10 cellular contexts compared by ENCODE assay signal in genomic region chr4:110164856-110165255, GRCh38. TPM values are rescaled to one million over a fixed set of nuclear protein-coding genes. Genes with fewer than 3 reads are reported as not detected.
A peak's percentile ranks its signal among the peaks of the same experiment; 100 is the strongest.
DNase-seq lines count a peak whose midpoint lies in the region; ATAC-seq and TF ChIP-seq lines count a peak whose summit lies in the region.
"Had no signal": no experiment of that assay in that cellular context is flagged by ENCODE, and none has a peak within 500 bp of the region (broad histone marks: within the 10 kb centered on the region; RNA-seq: fewer than 3 reads in every experiment).

No MANE protein-coding gene starts in this region.

- H3K79me2 ChIP-seq in mesendoderm (ENCODE audit: control insufficient read depth, insufficient read depth, low read length): peaks cover 4% of the 10 kb centered on the region

- H2AK5ac ChIP-seq in mesendoderm (ENCODE audit: low read length): no peak overlapping the region

- intact Hi-C loops in activated T-helper 2 cell treated with anti-CD3 and anti-CD28 coated beads, Interferon-gamma antibody, Interleukin-2, Interleukin-4, amounts not matched to agents 10 μg/mL and 5 μg/mL and 100 μg/mL, durations not matched to agents 14 hours and 24 hours and 36 hours (cut with micrococcal nuclease): loop anchor here (1.0 to 2.0 kb wide), 4 partner anchors 32 to 106 kb away; no protein-coding TSS in a partner anchor

- H3K9ac ChIP-seq in mesendoderm (ENCODE audit: low read length): no peak overlapping the region

- no peak overlapping the region for H3K23ac ChIP-seq in mesendoderm (ENCODE audit: low read length)

- TF ChIP-seq CTCF in HFFc6 (IDR thresholded peaks at IDR 0.05): no peak

- no peak overlapping the region for H3K18ac ChIP-seq in mesendoderm (ENCODE audit: low read length)

- peak in 1 of 2 donors; percentile 13 for ATAC-seq in CD4-positive, CD25-positive, alpha-beta regulatory T cell (ENCODE audit: low read depth in 2 of 2)
- no peak for ATAC-seq in HG02798 (IDR thresholded peaks at IDR 0.05; ENCODE audit: poor library complexity, unreplicated experiment)
- ATAC-seq in stimulated activated memory B cell treated with anti-CD40 and anti-IgM and Interleukin-4, amounts not matched to agents 10 μg/mL and 1 μg/mL and 100 μg/mL, for 72 hours: no peak
- ATAC-seq: right cardiac atrium had no signal

- no peaks in the 10 kb centered on the region for H3K27me3 ChIP-seq in CD4-positive, CD25-positive, alpha-beta regulatory T cell (ENCODE audit: control insufficient read depth, insufficient read depth, low read length)
- no peaks in the 10 kb centered on the region for H3K27me3 ChIP-seq in mesendoderm (ENCODE audit: insufficient read depth, low read length, poor library complexity)

- no peak overlapping the region for H2BK120ac ChIP-seq in mesendoderm (ENCODE audit: low read depth, low read length)

- H3K4me1 Mint-ChIP-seq in CD4-positive, CD25-positive, alpha-beta regulatory T cell: peaks cover 5 to 40% (median 28%) of the 10 kb centered on the region in 4 donors
- peaks cover 62% of the 10 kb centered on the region for H3K4me1 Mint-ChIP-seq in HFFc6 (ENCODE audit: low read depth)
- peaks cover 39% of the 10 kb centered on the region for H3K4me1 Mint-ChIP-seq in activated T-helper 2 cell treated with anti-CD3 and anti-CD28 coated beads, Interferon-gamma antibody, Interleukin-2, Interleukin-4, amounts not matched to agents 10 μg/mL and 5 μg/mL and 100 μg/mL, durations not matched to agents 14 hours and 24 hours and 36 hours (ENCODE audit: low read depth)
- peaks cover 6% of the 10 kb centered on the region for H3K4me1 Mint-ChIP-seq in stimulated activated memory B cell treated with anti-CD40 and anti-IgM and Interleukin-4, amounts not matched to agents 10 μg/mL and 1 μg/mL and 100 μg/mL, for 72 hours

- no peaks in the 10 kb centered on the region for H3K36me3 ChIP-seq in CD4-positive, CD25-positive, alpha-beta regulatory T cell (ENCODE audit: control insufficient read depth, insufficient read depth, low read length)
- H3K36me3 ChIP-seq in mesendoderm (ENCODE audit: control insufficient read depth, insufficient read depth, low read length): no peaks in the 10 kb centered on the region

- no peak overlapping the region for H3K4ac ChIP-seq in mesendoderm (ENCODE audit: low read depth, low read length)

- peaks cover 0 to 2% of the 10 kb centered on the region in 2 experiments for H3K9me3 ChIP-seq in CD4-positive, CD25-positive, alpha-beta regulatory T cell (ENCODE audit: control insufficient read depth in 2 of 2, low read length in 2 of 2)

- H3K56ac ChIP-seq in mesendoderm (ENCODE audit: low read length): peak overlapping the region; percentile 26

- H3K9me3 Mint-ChIP-seq in CD4-positive, CD25-positive, alpha-beta regulatory T cell: peaks cover 0 to 1% (median 0%) of the 10 kb centered on the region in 7 donors
- no peaks in the 10 kb centered on the region for H3K9me3 Mint-ChIP-seq in HFFc6
- H3K9me3 Mint-ChIP-seq in activated T-helper 2 cell treated with anti-CD3 and anti-CD28 coated beads, Interferon-gamma antibody, Interleukin-2, Interleukin-4, amounts not matched to agents 10 μg/mL and 5 μg/mL and 100 μg/mL, durations not matched to agents 14 hours and 24 hours and 36 hours: no peaks in the 10 kb centered on the region
- no peaks in the 10 kb centered on the region for H3K9me3 Mint-ChIP-seq in stimulated activated memory B cell treated with anti-CD40 and anti-IgM and Interleukin-4, amounts not matched to agents 10 μg/mL and 1 μg/mL and 100 μg/mL, for 72 hours

- no peak overlapping the region for H2BK15ac ChIP-seq in mesendoderm (replicated peaks; ENCODE audit: low read depth)

- H3K79me1 ChIP-seq in mesendoderm (ENCODE audit: low read length): peaks cover 14% of the 10 kb centered on the region

- no peaks in the 10 kb centered on the region for H3K27me3 Mint-ChIP-seq in CD4-positive, CD25-positive, alpha-beta regulatory T cell
- no peaks in the 10 kb centered on the region for H3K27me3 Mint-ChIP-seq in HFFc6 (ENCODE audit: insufficient read depth)
- H3K27me3 Mint-ChIP-seq in activated T-helper 2 cell treated with anti-CD3 and anti-CD28 coated beads, Interferon-gamma antibody, Interleukin-2, Interleukin-4, amounts not matched to agents 10 μg/mL and 5 μg/mL and 100 μg/mL, durations not matched to agents 14 hours and 24 hours and 36 hours (ENCODE audit: low read depth): no peaks in the 10 kb centered on the region
- H3K27me3 Mint-ChIP-seq in stimulated activated memory B cell treated with anti-CD40 and anti-IgM and Interleukin-4, amounts not matched to agents 10 μg/mL and 1 μg/mL and 100 μg/mL, for 72 hours: no peaks in the 10 kb centered on the region

- no peak overlapping the region for H4K5ac ChIP-seq in mesendoderm (ENCODE audit: low read length)

- H3K4me3 ChIP-seq in CD4-positive, CD25-positive, alpha-beta regulatory T cell (ENCODE audit: low read depth, low read length): peak overlapping the region; percentile 52
- no peak overlapping the region for H3K4me3 ChIP-seq in mesendoderm (ENCODE audit: low read length)

- peak overlapping the region; percentile 7 to 82 (median 42) for H3K4me3 Mint-ChIP-seq in CD4-positive, CD25-positive, alpha-beta regulatory T cell
- H3K4me3 Mint-ChIP-seq in HFFc6: peak overlapping the region; percentile 59; the same call in 1 of the 2 replicates
- peak overlapping the region; percentile 72 for H3K4me3 Mint-ChIP-seq in activated T-helper 2 cell treated with anti-CD3 and anti-CD28 coated beads, Interferon-gamma antibody, Interleukin-2, Interleukin-4, amounts not matched to agents 10 μg/mL and 5 μg/mL and 100 μg/mL, durations not matched to agents 14 hours and 24 hours and 36 hours (ENCODE audit: low read depth)
- no peak overlapping the region for H3K4me3 Mint-ChIP-seq in stimulated activated memory B cell treated with anti-CD40 and anti-IgM and Interleukin-4, amounts not matched to agents 10 μg/mL and 1 μg/mL and 100 μg/mL, for 72 hours

- no CpG with 5 or more reads among the region's 2 CpGs for WGBS in mesendoderm (ENCODE audit: extremely low coverage, insufficient coverage, low lambda C conversion rate)

- no peak overlapping the region for H3K4me2 ChIP-seq in mesendoderm (ENCODE audit: low read length)

- no peaks in the 10 kb centered on the region for H3K36me3 Mint-ChIP-seq in CD4-positive, CD25-positive, alpha-beta regulatory T cell
- H3K36me3 Mint-ChIP-seq in HFFc6 (ENCODE audit: low read depth): no peaks in the 10 kb centered on the region
- peaks cover 36% of the 10 kb centered on the region for H3K36me3 Mint-ChIP-seq in activated T-helper 2 cell treated with anti-CD3 and anti-CD28 coated beads, Interferon-gamma antibody, Interleukin-2, Interleukin-4, amounts not matched to agents 10 μg/mL and 5 μg/mL and 100 μg/mL, durations not matched to agents 14 hours and 24 hours and 36 hours (ENCODE audit: low read depth)
- no peaks in the 10 kb centered on the region for H3K36me3 Mint-ChIP-seq in stimulated activated memory B cell treated with anti-CD40 and anti-IgM and Interleukin-4, amounts not matched to agents 10 μg/mL and 1 μg/mL and 100 μg/mL, for 72 hours

- no peak overlapping the region for H4K8ac ChIP-seq in mesendoderm (ENCODE audit: low read depth, low read length)

- no peak overlapping the region for H2BK5ac ChIP-seq in mesendoderm (ENCODE audit: low read length)

- H3K27ac Mint-ChIP-seq in CD4-positive, CD25-positive, alpha-beta regulatory T cell: peak overlapping the region; percentile 86 to 93 (median 93)
- peak overlapping the region; percentile 96 for H3K27ac Mint-ChIP-seq in HFFc6
- peak overlapping the region; percentile 100 for H3K27ac Mint-ChIP-seq in activated T-helper 2 cell treated with anti-CD3 and anti-CD28 coated beads, Interferon-gamma antibody, Interleukin-2, Interleukin-4, amounts not matched to agents 10 μg/mL and 5 μg/mL and 100 μg/mL, durations not matched to agents 14 hours and 24 hours and 36 hours
- H3K27ac Mint-ChIP-seq in stimulated activated memory B cell treated with anti-CD40 and anti-IgM and Interleukin-4, amounts not matched to agents 10 μg/mL and 1 μg/mL and 100 μg/mL, for 72 hours: no peak overlapping the region

- DNase-seq in CD4-positive, CD25-positive, alpha-beta regulatory T cell: peak in 1 of 3 donors; percentile 74
- DNase-seq in HFFc6: no peak
- DNase-seq in activated T-helper 2 cell treated with anti-CD3 and anti-CD28 coated beads, Interferon-gamma antibody, Interleukin-2, Interleukin-4, amounts not matched to agents 10 μg/mL and 5 μg/mL and 100 μg/mL, durations not matched to agents 14 hours and 24 hours and 36 hours (ENCODE audit: low spot score): no peak
- no peak for DNase-seq in mesendoderm
- DNase-seq in C1 segment of cervical spinal cord (lab: John Stamatoyannopoulos, UW): no peak
- no peak for DNase-seq in COLO668 (lab: John Stamatoyannopoulos, UW; ENCODE audit: unreplicated experiment)
- DNase-seq: DMS 273 treated with DMSO at 0.1 percent for 48 hours, right cardiac atrium had no signal

- H3K4me1 ChIP-seq in CD4-positive, CD25-positive, alpha-beta regulatory T cell (ENCODE audit: control insufficient read depth, insufficient read depth, low read length, poor library complexity, severe bottlenecking): peaks cover 24% of the 10 kb centered on the region
- peaks cover 8% of the 10 kb centered on the region for H3K4me1 ChIP-seq in mesendoderm (ENCODE audit: control insufficient read depth, low read depth, low read length)

- H3K27ac ChIP-seq in CD4-positive, CD25-positive, alpha-beta regulatory T cell (ENCODE audit: insufficient read depth, low read length, poor library complexity, severe bottlenecking): peak overlapping the region; percentile 58
- H3K27ac ChIP-seq in mesendoderm (ENCODE audit: low read depth, low read length): no peak overlapping the region

RNA-seq across cellular contexts. Expression of gene ELOVL6, which starts 33.6 kb away (rescaled TPM):
- total RNA-seq in CD4-positive, CD25-positive, alpha-beta regulatory T cell: 0.52 TPM
- polyA plus RNA-seq in CD4-positive, CD25-positive, alpha-beta regulatory T cell: 1 to 10 TPM in 1 of 4 donors, under 1 TPM in 2, not detected in 1; 0.03 to 1.0 (median 0.25) TPM
- 10 to 100 TPM; 21.0 to 26.2 (median 22.5) TPM for total RNA-seq in HFFc6 (2021; fragmentation: NEBNext Ultra II Directional; extraction: Animal tissue kit (Norgen Biotek cat#: 25700))
- total RNA-seq in activated T-helper 2 cell treated with anti-CD3 and anti-CD28 coated beads, Interferon-gamma antibody, Interleukin-2, Interleukin-4, amounts not matched to agents 10 μg/mL and 5 μg/mL and 100 μg/mL, durations not matched to agents 14 hours and 24 hours and 36 hours: 15.0 and 17.4 TPM in 2 replicates
- polyA plus RNA-seq in mesendoderm (2013, experiment 1 of 2): 89.7 TPM
- polyA plus RNA-seq in mesendoderm (2013, experiment 2 of 2): 90.1 TPM

Comparison
In these comparisons a context has a peak if more than half of its experiments do, and no peak if none do; other contexts are left out.
1. RNA of gene ELOVL6, which starts 33.6 kb away (total RNA-seq): 21.0 to 26.2 TPM in HFFc6 and 15.0 to 17.4 TPM in activated T-helper 2 cell treated with anti-CD3 and anti-CD28 coated beads, Interferon-gamma antibody, Interleukin-2, Interleukin-4, amounts not matched to agents 10 μg/mL and 5 μg/mL and 100 μg/mL, durations not matched to agents 14 hours and 24 hours and 36 hours; 0.52 TPM in CD4-positive, CD25-positive, alpha-beta regulatory T cell (single experiment); every median in the first group is over 10 times any median in the second.